Comparison of ENCODE assay signal across 8 cellular contexts in the genomic region with DNA sequence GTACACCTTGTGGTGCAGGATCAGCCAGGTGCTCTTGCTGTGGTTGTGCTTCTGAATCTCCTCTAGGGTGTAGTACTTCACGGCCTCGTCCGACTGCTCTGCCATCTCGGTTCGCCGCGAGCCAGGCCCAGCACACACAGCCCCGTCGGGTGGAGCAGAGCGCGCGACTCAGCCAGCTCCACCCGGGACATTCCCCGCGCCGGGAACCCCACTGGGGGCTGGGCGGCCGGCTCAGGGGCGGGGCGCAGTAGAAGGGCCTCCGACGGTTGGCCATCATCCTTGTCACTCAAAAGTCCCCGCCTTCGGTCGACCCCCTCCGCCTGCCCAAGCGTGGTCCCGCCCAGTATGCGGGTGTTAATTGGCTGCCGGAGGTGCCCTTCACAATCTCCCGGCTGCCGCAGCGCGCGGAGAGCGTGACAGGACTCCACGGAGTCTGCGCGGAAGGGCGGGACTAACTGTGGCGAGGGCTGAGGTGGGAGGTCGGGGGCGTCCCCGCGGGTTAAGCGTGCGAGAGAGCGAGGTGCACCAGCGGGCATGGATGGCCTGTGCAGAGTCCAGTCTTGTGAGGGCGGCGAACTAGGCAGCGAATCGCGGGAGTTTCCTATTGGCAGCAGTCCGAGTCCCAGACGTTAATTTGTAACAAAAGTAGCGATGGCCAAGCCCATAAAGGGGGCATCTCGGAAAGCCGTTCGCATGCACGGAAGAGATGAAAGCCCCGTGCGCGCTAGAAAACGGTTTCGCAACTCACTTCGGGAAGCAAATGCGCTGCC. TPM values are rescaled to one million over a fixed set of nuclear protein-coding genes. Genes with fewer than 3 reads are reported as not detected.
DNase-seq lines count a peak whose midpoint lies in the region; ATAC-seq and TF ChIP-seq lines count a peak whose summit lies in the region.

Gene CYB5A (minus strand): TSS at position 193 of the 770 bp plus-strand sequence. CDS start 88 bp downstream, at position 105.

- H3K9me3 Mint-ChIP-seq in T-helper 1 cell treated with Interleukin-12 subunit alpha and Interleukin-12 subunit beta and Interleukin-4 antibody, amounts not matched to agents 30 μg/mL and 1 μg/mL, for 36 hours, result no peaks in the 10 kb centered on the region

- peaks cover 7% of the 10 kb centered on the region for H3K27me3 Mint-ChIP-seq in T-helper 1 cell treated with Interleukin-12 subunit alpha and Interleukin-12 subunit beta and Interleukin-4 antibody, amounts not matched to agents 30 μg/mL and 1 μg/mL, for 36 hours (ENCODE audit: low read depth)

- H3K9me3 ChIP-seq in left ventricle myocardium inferior (replicated peaks) (no peaks in the 10 kb centered on the region), prostate gland (no peaks in the 10 kb centered on the region)

- TF ChIP-seq POLR2A in prostate gland (IDR thresholded peaks at IDR 0.05), result peak; percentile 38

- no peaks in the 10 kb centered on the region for H3K36me3 ChIP-seq in left ventricle myocardium inferior
- H3K36me3 ChIP-seq in prostate gland, result no peaks in the 10 kb centered on the region
- H3K36me3 ChIP-seq in urinary bladder (ENCODE audit: insufficient read depth), result no peaks in the 10 kb centered on the region

- ATAC-seq in HG02610 (IDR thresholded peaks at IDR 0.05; ENCODE audit: unreplicated experiment), result peak; percentile 100

- intact Hi-C loops in left ventricle myocardium inferior (cut with micrococcal nuclease) (no loop called here), prostate gland (cut with DNase I) (loop anchor here (5.0 kb wide), 2 partner anchors 145 to 200 kb away; partner anchors contain the start of genes FBXO15 and TIMM21)

- peaks cover 5% of the 10 kb centered on the region for H3K36me3 Mint-ChIP-seq in T-helper 1 cell treated with Interleukin-12 subunit alpha and Interleukin-12 subunit beta and Interleukin-4 antibody, amounts not matched to agents 30 μg/mL and 1 μg/mL, for 36 hours (ENCODE audit: low read depth)

- H3K4me1 ChIP-seq in left ventricle myocardium inferior (peaks cover 55% of the 10 kb centered on the region), prostate gland (replicated peaks) (no peaks in the 10 kb centered on the region), urinary bladder (ENCODE audit: insufficient read depth) (no peaks in the 10 kb centered on the region)

- H3K27ac ChIP-seq in left ventricle myocardium inferior (replicated peaks) (peak within 1 kb of the TSS; percentile 90), prostate gland (peak within 1 kb of the TSS; percentile 67), urinary bladder (ENCODE audit: low read depth) (peak within 1 kb of the TSS; percentile 73)

- H3K4me3 Mint-ChIP-seq in T-helper 1 cell treated with Interleukin-12 subunit alpha and Interleukin-12 subunit beta and Interleukin-4 antibody, amounts not matched to agents 30 μg/mL and 1 μg/mL, for 36 hours, result peak within 1 kb of the TSS; percentile 89

- peak within 1 kb of the TSS; percentile 74 for H3K27ac Mint-ChIP-seq in T-helper 1 cell treated with Interleukin-12 subunit alpha and Interleukin-12 subunit beta and Interleukin-4 antibody, amounts not matched to agents 30 μg/mL and 1 μg/mL, for 36 hours

- peak; percentile 99 for DNase-seq in GM10266 (ENCODE audit: extremely low spot score)
- DNase-seq in NCI-H128 (lab: John Stamatoyannopoulos, UW; ENCODE audit: unreplicated experiment), result peak; percentile 99
- peak; percentile 90 to 99 (median 98) for DNase-seq in amygdala (lab: John Stamatoyannopoulos, UW)
- DNase-seq in left ventricle myocardium inferior, result peak; percentile 99
- peak; percentile 98 for DNase-seq in prostate gland (ENCODE audit: low spot score)

- H3K4me3 ChIP-seq in left ventricle myocardium inferior, result peak within 1 kb of the TSS; percentile 87
- peak within 1 kb of the TSS; percentile 75 to 92 for H3K4me3 ChIP-seq in prostate gland
- peak within 1 kb of the TSS; percentile 97 for H3K4me3 ChIP-seq in urinary bladder (ENCODE audit: low read depth, low read length)

- under 1% methylated on average over 62 of the region's 68 CpGs for WGBS in prostate gland
- under 1% methylated on average over 68 of the region's 68 CpGs for WGBS in urinary bladder

- peaks cover 8% of the 10 kb centered on the region for H3K4me1 Mint-ChIP-seq in T-helper 1 cell treated with Interleukin-12 subunit alpha and Interleukin-12 subunit beta and Interleukin-4 antibody, amounts not matched to agents 30 μg/mL and 1 μg/mL, for 36 hours (ENCODE audit: low read depth)

- H3K27me3 ChIP-seq in left ventricle myocardium inferior (ENCODE audit: low read depth) (no peaks in the 10 kb centered on the region), prostate gland (replicated peaks; ENCODE audit: insufficient read depth) (no peaks in the 10 kb centered on the region)

- TF ChIP-seq CTCF in GM10266 (IDR thresholded peaks at IDR 0.05; ENCODE audit: control insufficient read depth, insufficient read depth, low read depth, missing control alignments), result no peak
- TF ChIP-seq CTCF in left ventricle myocardium inferior (IDR thresholded peaks at IDR 0.05; ENCODE audit: borderline replicate concordance), result no peak
- TF ChIP-seq CTCF in prostate gland (IDR thresholded peaks at IDR 0.05), result no peak

RNA-seq across cellular contexts. Expression of gene CYB5A, which starts in this region (rescaled TPM):
- total RNA-seq in left ventricle myocardium inferior, result 105 TPM
- 100 to 1,000 TPM in 1 of 2 donors, 10 to 100 TPM in 1; 76.6 to 144 TPM for total RNA-seq in prostate gland
- 84.3 TPM for total RNA-seq in urinary bladder
- 220 TPM for polyA plus RNA-seq in urinary bladder

Comparison
In these comparisons a context has a peak if more than half of its experiments do, and no peak if none do; other contexts are left out.
1. Peak in every context shown above with its lines: DNase-seq, ATAC-seq, H3K4me3 ChIP-seq and H3K27ac ChIP-seq.